ENCODE assay signal across 31 cellular contexts in genomic region chr7:45105588-45106188, GRCh38. TPM values are rescaled to one million over a fixed set of nuclear protein-coding genes. Genes with fewer than 3 reads are reported as not detected.
A peak's percentile ranks its signal among the peaks of the same experiment; 100 is the strongest.
DNase-seq lines count a peak whose midpoint lies in the region; ATAC-seq and TF ChIP-seq lines count a peak whose summit lies in the region.
"Had no signal": no experiment of that assay in that cellular context is flagged by ENCODE, and none has a peak within 500 bp of the region (broad histone marks: within the 10 kb centered on the region; RNA-seq: fewer than 3 reads in every experiment).

No MANE protein-coding gene starts in this region.

- TF ChIP-seq CTCF in heart right ventricle (IDR thresholded peaks at IDR 0.05) (no peak), lower lobe of right lung (IDR thresholded peaks at IDR 0.05) (no peak), stomach (IDR thresholded peaks at IDR 0.05) (no peak)

- H3K4me3 ChIP-seq in heart right ventricle (no peak overlapping the region), lower lobe of right lung (no peak overlapping the region), aorta (ENCODE audit: low read length in 2 of 2) (no peak overlapping the region), stomach (no peak overlapping the region)
- H3K4me3 ChIP-seq: BLaER1 treated with 17β-estradiol and CSF1 and Interleukin-3, amounts not matched to agents 10 nM and 100 nM; cardiac muscle cell; colonic mucosa; suprapubic skin; upper lobe of left lung had no signal

- peaks cover 42% of the 10 kb centered on the region for H3K4me1 Mint-ChIP-seq in activated naive CD8-positive, alpha-beta T cell treated with anti-CD3 and anti-CD28 coated beads, Interleukin-2, amount 50 U/mL, for 24 hours

- TF ChIP-seq POLR2A in stomach (IDR thresholded peaks at IDR 0.05) = no peak

- no peak for TF ChIP-seq EP300 in stomach (IDR thresholded peaks at IDR 0.05)

- H3K4me1 ChIP-seq in heart right ventricle (peaks cover 9 to 68% (median 44%) of the 10 kb centered on the region in 9 donors), lower lobe of right lung (peaks cover 35% of the 10 kb centered on the region), aorta (ENCODE audit: control insufficient read depth in 1 of 2, insufficient read depth in 2 of 2, low read length in 2 of 2) (no peaks in the 10 kb centered on the region), stomach (peaks cover 11 to 55% (median 37%) of the 10 kb centered on the region in 4 donors)
- H3K4me1 ChIP-seq: Caco-2 had no signal

- no peak for DNase-seq in heart right ventricle
- no peak for DNase-seq in cardiac septum (ENCODE audit: low spot score)
- no peak for DNase-seq in activated naive CD8-positive, alpha-beta T cell treated with anti-CD3 and anti-CD28 coated beads, Interleukin-2, amount 50 U/mL, for 24 hours
- peak; percentile 27 for DNase-seq in lower lobe of right lung
- DNase-seq in aorta = peak; percentile 37 to 47
- no peak for DNase-seq in stimulated activated CD4-positive, alpha-beta T cell treated with anti-CD3 and anti-CD28 coated beads, Interleukin-12 subunit alpha, Interleukin-12 subunit beta, amount 100 ng/mL, for 4 hours
- DNase-seq in stomach = no peak
- DNase-seq: activated CD8-positive, alpha-beta memory T cell treated with anti-CD3 and anti-CD28 coated beads for 24 hours; activated naive CD4-positive, alpha-beta T cell; amygdala; Caco-2; colonic mucosa; DMS79 treated with DMSO at 0.1 percent for 48 hours; effector CD8-positive, alpha-beta T cell; GDM1; HCEC 1CT; Karpas-422; mesenchymal stem cell; NCI-H146; NCI-H446; NCI-H774; stimulated activated CD4-positive, alpha-beta T cell treated with anti-CD3 and anti-CD28 coated beads, Interleukin-4, amount 100 ng/mL, for 1 hour; upper lobe of left lung had no signal

- H3K36me3 ChIP-seq in heart right ventricle (peaks cover 7 to 90% (median 79%) of the 10 kb centered on the region in 9 donors), lower lobe of right lung (peaks cover 87% of the 10 kb centered on the region), aorta (ENCODE audit: control insufficient read depth in 1 of 2, insufficient read depth in 2 of 2, low read length in 1 of 2) (peaks cover 6 to 20% of the 10 kb centered on the region in 2 donors), stomach (peaks cover 82 to 88% (median 86%) of the 10 kb centered on the region in 4 donors)

- intact Hi-C loops in heart right ventricle (cut with DNase I) = loop anchor here in 1 of 10 donors (10.0 kb wide), 1 partner anchor 91 kb away; no protein-coding TSS in a partner anchor
- intact Hi-C loops in cardiac septum (cut with DNase I) = no loop called here
- intact Hi-C loops in lower lobe of right lung (cut with DNase I) = no loop called here
- intact Hi-C loops in aorta (cut with DNase I) = no loop called here
- intact Hi-C loops in stomach (cut with DNase I; ENCODE audit: low total_unique reads) = no loop called here

- H3K27ac Mint-ChIP-seq in activated naive CD8-positive, alpha-beta T cell treated with anti-CD3 and anti-CD28 coated beads, Interleukin-2, amount 50 U/mL, for 24 hours = no peak overlapping the region
- H3K27ac Mint-ChIP-seq: T-helper 2 cell treated with Interferon-gamma antibody and Interleukin-4, amounts not matched to agents 5 μg/mL and 100 μg/mL, for 36 hours had no signal

- no peaks in the 10 kb centered on the region for H3K27me3 ChIP-seq in heart right ventricle
- H3K27me3 ChIP-seq in lower lobe of right lung (ENCODE audit: low read depth) = no peaks in the 10 kb centered on the region
- no peaks in the 10 kb centered on the region for H3K27me3 ChIP-seq in aorta (ENCODE audit: control insufficient read depth in 1 of 2, insufficient read depth in 2 of 2, low read length in 1 of 2)
- H3K27me3 ChIP-seq in stomach = no peaks in the 10 kb centered on the region
- H3K27me3 ChIP-seq: BLaER1 treated with 17β-estradiol and CSF1 and Interleukin-3, amounts not matched to agents 10 nM and 100 nM; cardiac muscle cell; colonic mucosa; suprapubic skin; upper lobe of left lung had no signal

- H3K27ac ChIP-seq in heart right ventricle (peak overlapping the region in 2 of 10 donors; percentile 26 to 36), lower lobe of right lung (no peak overlapping the region), aorta (ENCODE audit: low read depth in 1 of 2, low read length in 2 of 2) (no peak overlapping the region), stomach (no peak overlapping the region)
- H3K27ac ChIP-seq: BLaER1 treated with 17β-estradiol and CSF1 and Interleukin-3, amounts not matched to agents 10 nM and 100 nM; cardiac muscle cell; colonic mucosa; epithelial cell of prostate; parathyroid adenoma; suprapubic skin; upper lobe of left lung had no signal

- H3K36me3 Mint-ChIP-seq in activated naive CD8-positive, alpha-beta T cell treated with anti-CD3 and anti-CD28 coated beads, Interleukin-2, amount 50 U/mL, for 24 hours (ENCODE audit: low read depth) = peaks cover 64% of the 10 kb centered on the region

- ATAC-seq in heart right ventricle (peak in 5 of 8 donors; percentile 29 to 71 (median 45)), lower lobe of right lung (no peak), aorta (ENCODE audit: low FRiP score) (no peak)
- ATAC-seq in activated naive CD8-positive, alpha-beta T cell treated with anti-CD3 and anti-CD28 coated beads, Interleukin-2, amount 50 U/mL, for 24 hours = peak; percentile 57
- ATAC-seq: HepG2 had no signal

- H3K4me3 Mint-ChIP-seq in activated naive CD8-positive, alpha-beta T cell treated with anti-CD3 and anti-CD28 coated beads, Interleukin-2, amount 50 U/mL, for 24 hours = peak overlapping the region; percentile 25
- H3K4me3 Mint-ChIP-seq: T-helper 2 cell treated with Interferon-gamma antibody and Interleukin-4, amounts not matched to agents 5 μg/mL and 100 μg/mL, for 36 hours had no signal

- H3K9me3 Mint-ChIP-seq in activated naive CD8-positive, alpha-beta T cell treated with anti-CD3 and anti-CD28 coated beads, Interleukin-2, amount 50 U/mL, for 24 hours = no peaks in the 10 kb centered on the region
- H3K9me3 Mint-ChIP-seq: T-helper 2 cell treated with Interferon-gamma antibody and Interleukin-4, amounts not matched to agents 5 μg/mL and 100 μg/mL, for 36 hours had no signal

- 88 to 89% methylated on average over 8 of the region's 8 CpGs for WGBS in heart right ventricle, 2 donors
- 88 to 90% methylated on average over 8 of the region's 8 CpGs for WGBS in aorta, 2 donors
- WGBS in stomach, 5 donors = 89 to 96% (median 92%) methylated on average over 5 to 8 of the region's 8 CpGs

- H3K9me3 ChIP-seq in heart right ventricle = no peaks in the 10 kb centered on the region
- H3K9me3 ChIP-seq in lower lobe of right lung = no peaks in the 10 kb centered on the region
- no peaks in the 10 kb centered on the region for H3K9me3 ChIP-seq in aorta (ENCODE audit: control insufficient read depth, low read length)
- no peaks in the 10 kb centered on the region for H3K9me3 ChIP-seq in stomach
- H3K9me3 ChIP-seq: BLaER1 treated with 17β-estradiol and CSF1 and Interleukin-3, amounts not matched to agents 10 nM and 100 nM; Caco-2; colonic mucosa; suprapubic skin; upper lobe of left lung had no signal

- no peaks in the 10 kb centered on the region for H3K27me3 Mint-ChIP-seq in activated naive CD8-positive, alpha-beta T cell treated with anti-CD3 and anti-CD28 coated beads, Interleukin-2, amount 50 U/mL, for 24 hours

RNA-seq across cellular contexts. Expression of gene TBRG4, which starts 5.8 kb away (rescaled TPM):
- 10 to 100 TPM; 57.1 to 88.2 (median 66.7) TPM for total RNA-seq in heart right ventricle
- 10 to 100 TPM; 74.3 to 93.9 TPM for polyA plus RNA-seq in heart right ventricle
- 61.4 TPM for total RNA-seq in cardiac septum
- 54.3 TPM for total RNA-seq in lower lobe of right lung
- 10 to 100 TPM; 35.0 to 41.4 TPM for total RNA-seq in aorta
- polyA plus RNA-seq in aorta = 10 to 100 TPM; 14.4 to 41.8 TPM
- 100 to 1,000 TPM in 2 of 5 donors, 10 to 100 TPM in 3; 40.8 to 219 (median 79.5) TPM for total RNA-seq in stomach
- polyA plus RNA-seq in stomach = 10 to 100 TPM; 31.2 to 45.2 (median 32.2) TPM

RNA-seq across cellular contexts. Expression of gene NACAD, which starts 16.9 kb away (rescaled TPM):
- total RNA-seq in heart right ventricle (10 to 100 TPM in 1 of 10 donors, 1 to 10 TPM in 9; 3.0 to 12.0 (median 4.7) TPM), cardiac septum (5.3 TPM), lower lobe of right lung (2.5 TPM), aorta (10 to 100 TPM; 10.0 to 15.7 TPM), stomach (10 to 100 TPM in 1 of 5 donors, 1 to 10 TPM in 2, under 1 TPM in 2; 0.29 to 24.1 (median 3.0) TPM)
- polyA plus RNA-seq in heart right ventricle (1 to 10 TPM; 3.2 to 4.7 TPM), aorta (10 to 100 TPM in 1 of 2 donors, 1 to 10 TPM in 1; 1.3 to 15.4 TPM), stomach (1 to 10 TPM in 1 of 3 donors, under 1 TPM in 2; 0.76 to 1.2 (median 0.98) TPM)
- total RNA-seq: HepG2 had no signal

RNA-seq across cellular contexts. Expression of gene RAMP3, which starts 51.9 kb away (rescaled TPM):
- 10 to 100 TPM; 12.7 to 40.8 (median 24.9) TPM for total RNA-seq in heart right ventricle
- 10 to 100 TPM; 65.3 to 70.2 TPM for polyA plus RNA-seq in heart right ventricle
- total RNA-seq in cardiac septum = 52.5 TPM
- total RNA-seq in lower lobe of right lung = 183 TPM
- 10 to 100 TPM; 43.0 to 78.0 TPM for total RNA-seq in aorta
- polyA plus RNA-seq in aorta = 10 to 100 TPM in 1 of 2 donors, 1 to 10 TPM in 1; 5.0 to 14.7 TPM
- 10 to 100 TPM in 2 of 5 donors, 1 to 10 TPM in 3; 2.6 to 17.6 (median 6.2) TPM for total RNA-seq in stomach
- 10 to 100 TPM; 10.3 to 21.8 (median 11.9) TPM for polyA plus RNA-seq in stomach
- total RNA-seq: Caco-2, cardiac muscle cell, glomerular endothelial cell, HepG2 had no signal
- polyA plus RNA-seq: cardiac muscle cell, HepG2 had no signal

Comparison
In these comparisons a context has a peak if more than half of its experiments do, and no peak if none do; other contexts are left out.
1. ATAC-seq: peak in heart right ventricle (5 of 8) and activated naive CD8-positive, alpha-beta T cell treated with anti-CD3 and anti-CD28 coated beads, Interleukin-2, amount 50 U/mL, for 24 hours (single experiment); none in lower lobe of right lung (0 of 2) and aorta (single experiment).
2. DNase-seq: peak in lower lobe of right lung (single experiment) and aorta (2 of 2); none in heart right ventricle (0 of 2), cardiac septum (single experiment), activated naive CD8-positive, alpha-beta T cell treated with anti-CD3 and anti-CD28 coated beads, Interleukin-2, amount 50 U/mL, for 24 hours (single experiment), stimulated activated CD4-positive, alpha-beta T cell treated with anti-CD3 and anti-CD28 coated beads, Interleukin-12 subunit alpha, Interleukin-12 subunit beta, amount 100 ng/mL, for 4 hours (single experiment) and stomach (single experiment).